ENCODE assay signal across 8 cellular contexts in genomic region chr6:52157301-52157930, GRCh38. TPM values are rescaled to one million over a fixed set of nuclear protein-coding genes. Genes with fewer than 3 reads are reported as not detected.
DNase-seq lines count a peak whose midpoint lies in the region; ATAC-seq lines count a peak whose summit lies in the region.

No MANE protein-coding gene starts in this region.

- H3K27ac Mint-ChIP-seq in activated naive CD4-positive, alpha-beta T cell treated with anti-CD3 and anti-CD28 coated beads, Interleukin-2, amount 50 U/mL, for 72 hours = peak overlapping the region; percentile 89 to 94
- H3K27ac Mint-ChIP-seq in stimulated activated naive B cell treated with anti-CD40 and anti-IgM and Interleukin-4, amounts not matched to agents 10 μg/mL and 1 μg/mL and 100 μg/mL, for 72 hours = peak overlapping the region; percentile 97
- H3K27ac Mint-ChIP-seq in naive thymus-derived CD8-positive, alpha-beta T cell = no peak overlapping the region

- peak; percentile 37 for DNase-seq in activated naive CD4-positive, alpha-beta T cell treated with Interleukin-2 at 50 U/mL for 16 hours
- no peak for DNase-seq in activated naive CD4-positive, alpha-beta T cell (lab: John Stamatoyannopoulos, UW)
- DNase-seq in activated naive CD4-positive, alpha-beta T cell treated with anti-CD3 and anti-CD28 coated beads, Interleukin-2, amount 50 U/mL, for 72 hours (ENCODE audit: low spot score in 2 of 2) = peak; percentile 35 to 60
- DNase-seq in stimulated activated naive B cell treated with anti-CD40 and anti-IgM and Interleukin-4, amounts not matched to agents 10 μg/mL and 1 μg/mL and 100 μg/mL, for 72 hours = peak; percentile 60
- DNase-seq in NCI-H2107 (lab: John Stamatoyannopoulos, UW) = no peak
- no peak for DNase-seq in cortex of kidney (lab: John Stamatoyannopoulos, UW)
- DNase-seq in naive thymus-derived CD8-positive, alpha-beta T cell = no peak

- peaks cover 0 to 17% of the 10 kb centered on the region in 2 donors for H3K9me3 Mint-ChIP-seq in activated naive CD4-positive, alpha-beta T cell treated with anti-CD3 and anti-CD28 coated beads, Interleukin-2, amount 50 U/mL, for 72 hours
- peaks cover 7 to 9% of the 10 kb centered on the region in 2 donors for H3K9me3 Mint-ChIP-seq in stimulated activated naive B cell treated with anti-CD40 and anti-IgM and Interleukin-4, amounts not matched to agents 10 μg/mL and 1 μg/mL and 100 μg/mL, for 72 hours
- H3K9me3 Mint-ChIP-seq in naive thymus-derived CD8-positive, alpha-beta T cell = no peaks in the 10 kb centered on the region

- peak; percentile 39 for ATAC-seq in HG03066 (IDR thresholded peaks at IDR 0.05; ENCODE audit: low read depth, unreplicated experiment)
- ATAC-seq in activated naive CD4-positive, alpha-beta T cell treated with anti-CD3 and anti-CD28 coated beads, Interleukin-2, amount 50 U/mL, for 72 hours = peak; percentile 77 to 79
- peak; percentile 80 to 83 for ATAC-seq in stimulated activated naive B cell treated with anti-CD40 and anti-IgM and Interleukin-4, amounts not matched to agents 10 μg/mL and 1 μg/mL and 100 μg/mL, for 72 hours (replicated peaks)
- no peak for ATAC-seq in naive thymus-derived CD8-positive, alpha-beta T cell

- H3K27me3 Mint-ChIP-seq in stimulated activated naive B cell treated with anti-CD40 and anti-IgM and Interleukin-4, amounts not matched to agents 10 μg/mL and 1 μg/mL and 100 μg/mL, for 72 hours = no peaks in the 10 kb centered on the region
- H3K27me3 Mint-ChIP-seq in naive thymus-derived CD8-positive, alpha-beta T cell = peaks cover 0 to 21% (median 11%) of the 10 kb centered on the region in 5 donors

- H3K4me1 Mint-ChIP-seq in stimulated activated naive B cell treated with anti-CD40 and anti-IgM and Interleukin-4, amounts not matched to agents 10 μg/mL and 1 μg/mL and 100 μg/mL, for 72 hours = peaks cover 41 to 61% of the 10 kb centered on the region in 2 donors
- peaks cover 4 to 9% (median 9%) of the 10 kb centered on the region in 4 donors for H3K4me1 Mint-ChIP-seq in naive thymus-derived CD8-positive, alpha-beta T cell

- POLR2A ChIA-PET in naive thymus-derived CD8-positive, alpha-beta T cell (lab: Charles Lee) = no interaction called here

- peak overlapping the region; percentile 27 to 58 for H3K4me3 Mint-ChIP-seq in stimulated activated naive B cell treated with anti-CD40 and anti-IgM and Interleukin-4, amounts not matched to agents 10 μg/mL and 1 μg/mL and 100 μg/mL, for 72 hours
- no peak overlapping the region for H3K4me3 Mint-ChIP-seq in naive thymus-derived CD8-positive, alpha-beta T cell

- peaks cover 0 to 34% of the 10 kb centered on the region in 2 donors for H3K36me3 Mint-ChIP-seq in activated naive CD4-positive, alpha-beta T cell treated with anti-CD3 and anti-CD28 coated beads, Interleukin-2, amount 50 U/mL, for 72 hours
- peaks cover 3% of the 10 kb centered on the region in 2 donors for H3K36me3 Mint-ChIP-seq in stimulated activated naive B cell treated with anti-CD40 and anti-IgM and Interleukin-4, amounts not matched to agents 10 μg/mL and 1 μg/mL and 100 μg/mL, for 72 hours
- H3K36me3 Mint-ChIP-seq in naive thymus-derived CD8-positive, alpha-beta T cell = no peaks in the 10 kb centered on the region

RNA-seq across cellular contexts. Expression of gene IL17A, which starts 28.8 kb away (rescaled TPM):
- 1 to 10 TPM in 1 of 2 donors, under 1 TPM in 1; 0.14 to 1.3 TPM for total RNA-seq in activated naive CD4-positive, alpha-beta T cell treated with anti-CD3 and anti-CD28 coated beads, Interleukin-2, amount 50 U/mL, for 72 hours
- total RNA-seq in naive thymus-derived CD8-positive, alpha-beta T cell = not detected
- not detected for polyA plus RNA-seq in naive thymus-derived CD8-positive, alpha-beta T cell

Comparison
In these comparisons a context has a peak if more than half of its experiments do, and no peak if none do; other contexts are left out.
1. DNase-seq: peak in activated naive CD4-positive, alpha-beta T cell treated with Interleukin-2 at 50 U/mL for 16 hours (single experiment), activated naive CD4-positive, alpha-beta T cell treated with anti-CD3 and anti-CD28 coated beads, Interleukin-2, amount 50 U/mL, for 72 hours (2 of 2) and stimulated activated naive B cell treated with anti-CD40 and anti-IgM and Interleukin-4, amounts not matched to agents 10 μg/mL and 1 μg/mL and 100 μg/mL, for 72 hours (single experiment); none in activated naive CD4-positive, alpha-beta T cell (0 of 4), NCI-H2107 (single experiment), cortex of kidney (single experiment) and naive thymus-derived CD8-positive, alpha-beta T cell (0 of 10).
2. ATAC-seq: peak in HG03066 (single experiment), activated naive CD4-positive, alpha-beta T cell treated with anti-CD3 and anti-CD28 coated beads, Interleukin-2, amount 50 U/mL, for 72 hours (2 of 2) and stimulated activated naive B cell treated with anti-CD40 and anti-IgM and Interleukin-4, amounts not matched to agents 10 μg/mL and 1 μg/mL and 100 μg/mL, for 72 hours (2 of 2); none in naive thymus-derived CD8-positive, alpha-beta T cell (0 of 2).
3. H3K27ac Mint-ChIP-seq: peak in activated naive CD4-positive, alpha-beta T cell treated with anti-CD3 and anti-CD28 coated beads, Interleukin-2, amount 50 U/mL, for 72 hours (2 of 2) and stimulated activated naive B cell treated with anti-CD40 and anti-IgM and Interleukin-4, amounts not matched to agents 10 μg/mL and 1 μg/mL and 100 μg/mL, for 72 hours (single experiment); none in naive thymus-derived CD8-positive, alpha-beta T cell (0 of 10).
4. H3K4me3 Mint-ChIP-seq: peak in stimulated activated naive B cell treated with anti-CD40 and anti-IgM and Interleukin-4, amounts not matched to agents 10 μg/mL and 1 μg/mL and 100 μg/mL, for 72 hours (2 of 2); none in naive thymus-derived CD8-positive, alpha-beta T cell (0 of 10).